Comparison of ENCODE assay signal across 11 cellular contexts in the genomic region with DNA sequence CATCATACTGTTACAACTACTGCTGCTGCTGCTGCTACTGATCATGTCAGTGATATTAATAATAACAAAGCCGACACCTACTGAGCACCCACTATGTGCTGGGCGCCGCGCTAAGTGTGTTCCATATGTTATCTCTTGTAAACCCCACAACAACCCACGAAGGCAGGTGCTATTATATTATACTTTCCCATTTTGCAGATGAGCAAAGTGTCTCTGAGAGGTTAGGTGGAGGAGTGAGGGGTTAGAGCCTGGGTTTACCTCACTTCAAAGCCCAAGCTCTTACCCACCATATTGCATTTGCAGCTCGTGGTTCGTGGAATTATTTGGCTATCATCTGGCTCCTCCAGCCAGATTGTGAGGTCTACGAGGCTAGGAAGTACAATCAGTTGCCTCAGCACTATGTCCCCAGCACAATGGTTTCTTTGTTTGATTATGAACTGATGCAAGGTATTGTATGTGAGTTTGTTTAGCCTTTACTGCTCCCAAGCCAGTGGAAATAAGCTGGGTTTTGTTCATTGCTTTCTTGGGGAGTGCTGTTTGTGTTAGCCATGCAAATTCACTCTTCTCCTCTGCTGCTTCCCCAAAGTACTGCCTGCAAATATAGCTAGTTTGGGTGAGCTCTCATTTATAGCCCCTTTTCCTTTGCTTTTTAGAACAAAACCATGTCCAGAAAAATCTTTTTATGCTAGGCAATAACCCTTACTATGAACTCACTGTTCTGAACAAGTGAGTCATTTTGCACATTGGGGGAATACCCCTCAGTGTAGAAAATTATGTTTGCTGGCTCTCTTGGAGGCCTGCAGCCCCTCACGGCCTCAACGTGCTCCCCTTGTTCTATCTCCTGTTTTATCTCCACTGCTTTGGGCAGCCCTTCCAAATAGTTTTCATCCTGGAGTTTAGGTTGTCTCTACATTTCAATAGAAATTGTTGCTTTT. TPM values are rescaled to one million over a fixed set of nuclear protein-coding genes. Genes with fewer than 3 reads are reported as not detected.
A peak's percentile ranks its signal among the peaks of the same experiment; 100 is the strongest.
DNase-seq lines count a peak whose midpoint lies in the region; ATAC-seq, FAIRE-seq and TF ChIP-seq lines count a peak whose summit lies in the region.
"Had no signal": no experiment of that assay in that cellular context is flagged by ENCODE, and none has a peak within 500 bp of the region (broad histone marks: within the 10 kb centered on the region; RNA-seq: fewer than 3 reads in every experiment).

No MANE protein-coding gene starts in this region.

- H3K36me3 ChIP-seq in ascending aorta, result no peaks in the 10 kb centered on the region
- H3K36me3 ChIP-seq: ovary had no signal

- H3K9me3 ChIP-seq in ascending aorta, result no peaks in the 10 kb centered on the region
- H3K9me3 ChIP-seq: ovary had no signal

- TF ChIP-seq POLR2A in GM12891 (IDR thresholded peaks at IDR 0.05; ENCODE audit: low read depth, low read length), result no peak

- no peaks in the 10 kb centered on the region for H3K27me3 ChIP-seq in ascending aorta
- H3K27me3 ChIP-seq: ovary had no signal

- intact Hi-C loops in ascending aorta (cut with DNase I), result no loop called here

- no peaks in the 10 kb centered on the region for H3K4me1 ChIP-seq in ascending aorta

- no peak overlapping the region for H3K4me3 ChIP-seq in ascending aorta
- H3K4me3 ChIP-seq: ovary had no signal

- no peak overlapping the region for H3K27ac ChIP-seq in ascending aorta
- H3K27ac ChIP-seq: ovary had no signal

- FAIRE-seq in GM12891 (lab: Jason Lieb, UNC), result peak; percentile 72
- FAIRE-seq: HTR-8/SVneo, TTC549 had no signal

- TF ChIP-seq CTCF in GM20000 (IDR thresholded peaks at IDR 0.05; ENCODE audit: extremely low read depth, missing control alignments), result no peak
- TF ChIP-seq CTCF in ascending aorta (IDR thresholded peaks at IDR 0.05), result no peak

- ATAC-seq in GM19397 (IDR thresholded peaks at IDR 0.05; ENCODE audit: unreplicated experiment), result no peak

- DNase-seq in GM12891 (ENCODE audit: insufficient read length, low spot score), result no peak
- peak; percentile 34 for DNase-seq in GM20000 (ENCODE audit: low spot score)
- DNase-seq in NCI-H345 treated with DMSO at 0.1 percent for 48 hours (lab: John Stamatoyannopoulos, UW; ENCODE audit: unreplicated experiment), result peak; percentile 18
- DNase-seq in iris pigment epithelial cell (ENCODE audit: low read depth), result peak; percentile 29
- DNase-seq in stimulated activated CD4-positive, alpha-beta T cell treated with anti-CD3 and anti-CD28 coated beads, Interleukin-4, amount 100 ng/mL, for 4 hours, result no peak
- DNase-seq in ascending aorta (ENCODE audit: low spot score in 2 of 2), result no peak
- no peak for DNase-seq in NOMO-1 (lab: John Stamatoyannopoulos, UW; ENCODE audit: unreplicated experiment in 2 of 2)
- DNase-seq: ovary had no signal

TF ChIP-seq in GM12891, 5 proteins besides CTCF, POLR2A, EP300 and RAD21:
- no peak for TF ChIP-seq SPI1 (IDR thresholded peaks at IDR 0.05; ENCODE audit: low read depth, low read length)
- no peak for TF ChIP-seq POLR2AphosphoS5 (IDR thresholded peaks at IDR 0.05; ENCODE audit: low read depth, low read length)
- no peak for TF ChIP-seq POU2F2 (IDR thresholded peaks at IDR 0.05; ENCODE audit: low read depth, low read length)

RNA-seq across cellular contexts. Expression of a gene that starts 47.9 kb away (rescaled TPM):
- 25.7 TPM for polyA plus RNA-seq in GM12891 (2012; ENCODE audit: low read depth, missing spikeins)
- 17.1 TPM for total RNA-seq in ascending aorta

RNA-seq across cellular contexts. Expression of a gene that starts 48.2 kb away (rescaled TPM):
- polyA plus RNA-seq in GM12891 (2012; ENCODE audit: low read depth, missing spikeins), result 570 TPM
- 88.7 TPM for total RNA-seq in ascending aorta

Comparison
In these comparisons a context has a peak if more than half of its experiments do, and no peak if none do; other contexts are left out.
1. DNase-seq: peak in GM20000 (single experiment), NCI-H345 treated with DMSO at 0.1 percent for 48 hours (single experiment) and iris pigment epithelial cell (single experiment); none in GM12891 (single experiment), stimulated activated CD4-positive, alpha-beta T cell treated with anti-CD3 and anti-CD28 coated beads, Interleukin-4, amount 100 ng/mL, for 4 hours (0 of 2), ascending aorta (0 of 2) and NOMO-1 (0 of 2).